Comparison of ENCODE assay signal across 16 cellular contexts in the genomic region with DNA sequence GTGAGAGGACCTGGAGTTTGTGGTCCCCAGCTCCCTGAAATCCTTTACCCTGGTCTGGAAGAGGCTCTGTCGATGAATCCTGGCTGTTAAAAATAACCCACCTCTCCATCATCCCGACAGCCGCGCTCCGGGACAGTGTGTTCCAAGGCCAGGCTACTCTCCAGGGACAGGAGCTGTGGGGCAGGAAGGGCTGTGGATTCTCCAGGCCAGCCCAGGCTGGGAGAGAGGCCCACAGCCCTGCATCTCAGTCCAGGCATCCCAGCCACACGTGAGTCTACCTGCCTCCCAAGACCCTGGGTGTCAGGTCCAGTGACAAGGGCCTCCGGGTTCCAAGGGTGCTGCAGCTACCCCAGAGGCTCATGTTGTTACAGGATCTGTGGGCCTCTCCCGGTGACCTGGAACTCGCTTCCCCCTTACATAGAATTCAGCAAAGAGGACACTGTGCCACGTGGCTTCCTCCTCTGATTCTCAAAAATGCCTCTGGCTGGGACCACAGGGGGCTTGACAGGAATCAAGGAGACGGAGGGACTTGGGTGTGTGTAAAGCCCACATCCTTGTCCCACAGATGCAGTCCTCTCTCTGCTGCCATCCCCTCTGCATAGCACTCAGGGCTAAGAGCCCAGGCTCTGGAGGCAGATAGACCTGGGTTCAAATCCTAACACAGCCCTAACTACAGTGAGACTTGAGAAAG. TPM values are rescaled to one million over a fixed set of nuclear protein-coding genes. Genes with fewer than 3 reads are reported as not detected.
DNase-seq lines count a peak whose midpoint lies in the region; ATAC-seq and TF ChIP-seq lines count a peak whose summit lies in the region.
"Had no signal": no experiment of that assay in that cellular context is flagged by ENCODE, and none has a peak within 500 bp of the region (broad histone marks: within the 10 kb centered on the region; RNA-seq: fewer than 3 reads in every experiment).

No MANE protein-coding gene starts in this region.

- ATAC-seq in RWPE2 (ENCODE audit: low read depth) (no peak), HG02571 (IDR thresholded peaks at IDR 0.05; ENCODE audit: unreplicated experiment) (no peak)
- ATAC-seq: activated T-cell treated with anti-CD3 and anti-CD28 coated beads, Interleukin-2, amount 50 U/mL, for 72 hours had no signal

- no peak for TF ChIP-seq CTCF in RWPE2 (IDR thresholded peaks at IDR 0.05; ENCODE audit: poor library complexity, severe bottlenecking)
- no peak for TF ChIP-seq CTCF in liver (IDR thresholded peaks at IDR 0.05; ENCODE audit: low read depth, low read length, missing input control)
- TF ChIP-seq CTCF in spleen (IDR thresholded peaks at IDR 0.05 in 8 of 11, conservative IDR thresholded peaks at IDR 0.05 in 3 of 11), result no peak

- H3K27ac ChIP-seq in RWPE2 (ENCODE audit: poor library complexity, severe bottlenecking) (no peak overlapping the region), liver (ENCODE audit: low read depth in 1 of 2, low read length in 2 of 2) (peak overlapping the region in 1 of 2 donors; percentile 41), spleen (peak overlapping the region in 2 of 8 donors; percentile 48 to 49)
- H3K27ac ChIP-seq: brain microvascular endothelial cell, WERI-Rb-1 had no signal

- H3K4me3 ChIP-seq in RWPE2 (ENCODE audit: severe bottlenecking) (no peak overlapping the region), liver (ENCODE audit: low read depth in 1 of 3, low read length in 3 of 3) (no peak overlapping the region), spleen (no peak overlapping the region)

- H3K27me3 ChIP-seq in RWPE2 (ENCODE audit: insufficient read depth, poor library complexity, severe bottlenecking) (no peaks in the 10 kb centered on the region), liver (ENCODE audit: control insufficient read depth in 4 of 4, insufficient read depth in 4 of 4, low read length in 3 of 4) (no peaks in the 10 kb centered on the region), spleen (replicated peaks in 1 of 7) (no peaks in the 10 kb centered on the region)
- H3K27me3 ChIP-seq: brain microvascular endothelial cell had no signal

- no peak for TF ChIP-seq RAD21 in liver (IDR thresholded peaks at IDR 0.05)

- H3K9ac ChIP-seq in liver (ENCODE audit: low read depth in 1 of 2, low read length in 2 of 2), result no peak overlapping the region

- H3K36me3 ChIP-seq in RWPE2 (ENCODE audit: low read depth), result no peaks in the 10 kb centered on the region
- H3K36me3 ChIP-seq in liver (ENCODE audit: control insufficient read depth in 4 of 4, insufficient read depth in 3 of 4, low read depth in 1 of 4, low read length in 3 of 4), result no peaks in the 10 kb centered on the region
- no peaks in the 10 kb centered on the region for H3K36me3 ChIP-seq in spleen
- H3K36me3 ChIP-seq: brain microvascular endothelial cell, WERI-Rb-1 had no signal

- TF ChIP-seq POLR2A in spleen (IDR thresholded peaks at IDR 0.05), result no peak

- H3K9me3 ChIP-seq in RWPE2 (ENCODE audit: severe bottlenecking), result no peaks in the 10 kb centered on the region
- H3K9me3 ChIP-seq in liver (ENCODE audit: control insufficient read depth in 4 of 4, low read length in 3 of 4), result no peaks in the 10 kb centered on the region
- H3K9me3 ChIP-seq in spleen, result no peaks in the 10 kb centered on the region

- intact Hi-C loops in spleen (cut with DNase I; ENCODE audit: low total_unique reads), result no loop called here

- H3K4me1 ChIP-seq in RWPE2 (ENCODE audit: insufficient read depth, poor library complexity, severe bottlenecking) (peaks cover 7% of the 10 kb centered on the region), liver (ENCODE audit: control insufficient read depth in 4 of 4, insufficient read depth in 4 of 4, low read length in 3 of 4) (peaks cover 0 to 5% (median 2%) of the 10 kb centered on the region in 4 donors), spleen (peaks cover 0 to 40% (median 13%) of the 10 kb centered on the region in 6 donors)

- DNase-seq in RWPE2 (ENCODE audit: low spot score), result peak; percentile 29
- peak; percentile 1 for DNase-seq in effector CD4-positive, alpha-beta T cell
- peak; percentile 68 for DNase-seq in spleen
- DNase-seq in NCI-H345 treated with DMSO at 0.1 percent for 48 hours (lab: John Stamatoyannopoulos, UW; ENCODE audit: unreplicated experiment), result no peak
- no peak for DNase-seq in GM19240 (ENCODE audit: insufficient read length, low spot score)
- DNase-seq: activated T-cell treated with anti-CD3 and anti-CD28 coated beads, Interleukin-2, amount 50 U/mL, for 72 hours; brain microvascular endothelial cell; hypothalamus; KG1; NCI-H2029; NK-92 treated with Interleukin-12 subunit alpha and Interleukin-12 subunit beta, amount 100 ng/mL, for 24 hours; WERI-Rb-1 had no signal

- 74% methylated on average over 11 of the region's 11 CpGs for WGBS in liver
- WGBS in spleen, 5 donors, result 66 to 83% (median 76%) methylated on average over 6 to 11 of the region's 11 CpGs

TF ChIP-seq in liver, 16 proteins besides CTCF, POLR2A, EP300 and RAD21:
- TF ChIP-seq, protein P1, sequence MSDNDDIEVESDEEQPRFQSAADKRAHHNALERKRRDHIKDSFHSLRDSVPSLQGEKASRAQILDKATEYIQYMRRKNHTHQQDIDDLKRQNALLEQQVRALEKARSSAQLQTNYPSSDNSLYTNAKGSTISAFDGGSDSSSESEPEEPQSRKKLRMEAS (IDR thresholded peaks at IDR 0.05), result no peak
- no peak for TF ChIP-seq GABPA (IDR thresholded peaks at IDR 0.05 in 1 of 2, conservative IDR thresholded peaks at IDR 0.05 in 1 of 2)
- TF ChIP-seq RXRA (IDR thresholded peaks at IDR 0.05), result peak in 1 of 2 donors; percentile 6
- TF ChIP-seq SP1 (IDR thresholded peaks at IDR 0.05), result peak; percentile 53

RNA-seq across cellular contexts. Expression of gene ADRA2B, which starts 17.3 kb away (rescaled TPM):
- total RNA-seq in liver (1 to 10 TPM; 1.3 to 2.3 TPM), spleen (10 to 100 TPM in 3 of 7 donors, 1 to 10 TPM in 4; 3.1 to 14.2 (median 9.0) TPM)
- polyA plus RNA-seq in liver (1 to 10 TPM; 3.7 to 8.6 TPM), spleen (1 to 10 TPM; 1.8 to 4.2 (median 1.8) TPM)
- total RNA-seq: temporal lobe had no signal

RNA-seq across cellular contexts. Expression of gene ASTL, which starts 39.3 kb away (rescaled TPM):
- not detected for total RNA-seq in liver
- not detected for polyA plus RNA-seq in liver
- 1 to 10 TPM in 2 of 7 donors, under 1 TPM in 4, not detected in 1; 0.49 to 2.2 (median 0.72) TPM for total RNA-seq in spleen
- under 1 TPM; 0.24 to 0.33 (median 0.29) TPM for polyA plus RNA-seq in spleen
- total RNA-seq: mucosa of gallbladder, temporal lobe had no signal

RNA-seq across cellular contexts. Expression of gene DUSP2, which starts 46.2 kb away (rescaled TPM):
- total RNA-seq in liver (1 to 10 TPM; 1.6 to 2.8 TPM), spleen (10 to 100 TPM; 27.2 to 88.0 (median 45.0) TPM)
- polyA plus RNA-seq in liver (1 to 10 TPM in 1 of 2 donors, under 1 TPM in 1; 0.99 to 1.7 TPM), spleen (10 to 100 TPM; 24.2 to 60.8 (median 47.6) TPM)

Comparison
In these comparisons a context has a peak if more than half of its experiments do, and no peak if none do; other contexts are left out.
1. DNase-seq: peak in RWPE2 (single experiment), effector CD4-positive, alpha-beta T cell (single experiment) and spleen (single experiment); none in NCI-H345 treated with DMSO at 0.1 percent for 48 hours (single experiment) and GM19240 (single experiment).
2. RNA of gene DUSP2, which starts 46.2 kb away (total RNA-seq): 27.2 to 88.0 TPM in spleen; 1.6 to 2.8 TPM in liver; every median in the first group is over 4 times any median in the second.